ENCODE assay signal across 8 cellular contexts in the genomic region with DNA sequence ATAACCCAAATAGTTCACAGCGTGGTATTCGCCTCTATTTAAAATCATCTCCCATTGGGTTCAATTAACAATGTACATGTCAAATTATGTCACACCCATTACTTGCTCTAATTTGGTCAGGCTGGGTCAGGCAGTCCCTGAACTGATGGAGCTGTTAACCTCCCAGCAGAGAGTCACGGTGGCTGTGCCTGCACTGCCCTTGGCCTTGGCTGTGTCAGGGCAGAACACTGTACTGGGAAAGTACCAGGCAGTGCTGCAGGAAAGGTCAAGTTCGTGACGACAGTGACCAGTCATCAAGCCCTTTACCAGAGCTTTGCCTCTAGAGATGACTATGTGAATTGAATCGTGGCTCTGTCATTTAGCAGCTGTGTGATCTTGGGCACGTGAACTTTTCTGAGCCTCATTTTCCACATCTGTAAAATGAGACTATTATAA.
DNase-seq lines count a peak whose midpoint lies in the region; ATAC-seq, FAIRE-seq and TF ChIP-seq lines count a peak whose summit lies in the region.

No MANE protein-coding gene starts in this region.

- ATAC-seq in GM21360 (IDR thresholded peaks at IDR 0.05; ENCODE audit: unreplicated experiment) (peak; percentile 91), HG03520 (IDR thresholded peaks at IDR 0.05; ENCODE audit: unreplicated experiment) (peak; percentile 95)
- peak; percentile 98 for ATAC-seq in stimulated activated naive CD8-positive, alpha-beta T cell treated with anti-CD3 and anti-CD28 coated beads, Interleukin-15, Interleukin-2, amounts not matched to agents 100 U/mL and 50 U/mL, for 24 hours
- no peak for ATAC-seq in effector memory CD8-positive, alpha-beta T cell (replicated peaks)

- H3K9me3 Mint-ChIP-seq in dendritic cell treated with granulocyte-macrophage colony-stimulating factor and Interleukin-4, amounts not matched to agents 40 ng/mL and 50 ng/mL, for 4 days, result no peaks in the 10 kb centered on the region
- H3K9me3 Mint-ChIP-seq in effector memory CD8-positive, alpha-beta T cell, result no peaks in the 10 kb centered on the region

- no peak for FAIRE-seq in GM12891 (lab: Jason Lieb, UNC)

- intact Hi-C loops in dendritic cell treated with granulocyte-macrophage colony-stimulating factor and Interleukin-4, amounts not matched to agents 40 ng/mL and 50 ng/mL, for 4 days (cut with micrococcal nuclease), result no loop called here

- H3K27me3 Mint-ChIP-seq in dendritic cell treated with granulocyte-macrophage colony-stimulating factor and Interleukin-4, amounts not matched to agents 40 ng/mL and 50 ng/mL, for 4 days, result no peaks in the 10 kb centered on the region
- H3K27me3 Mint-ChIP-seq in effector memory CD8-positive, alpha-beta T cell, result no peaks in the 10 kb centered on the region

- peaks cover 42% of the 10 kb centered on the region for H3K4me1 Mint-ChIP-seq in dendritic cell treated with granulocyte-macrophage colony-stimulating factor and Interleukin-4, amounts not matched to agents 40 ng/mL and 50 ng/mL, for 4 days (ENCODE audit: low read depth)
- peaks cover 9 to 12% of the 10 kb centered on the region in 2 donors for H3K4me1 Mint-ChIP-seq in effector memory CD8-positive, alpha-beta T cell (ENCODE audit: low read depth in 2 of 2)

- TF ChIP-seq POLR2A in GM12891 (IDR thresholded peaks at IDR 0.05; ENCODE audit: low read depth, low read length), result peak; percentile 73; the same call in 1 of the 2 replicates

- no peak for DNase-seq in GM12891 (ENCODE audit: insufficient read length, low spot score)
- DNase-seq in stimulated activated naive CD8-positive, alpha-beta T cell treated with anti-CD3 and anti-CD28 coated beads, Interleukin-15, Interleukin-2, amounts not matched to agents 100 U/mL and 50 U/mL, for 24 hours, result peak; percentile 69
- no peak for DNase-seq in superior temporal gyrus (ENCODE audit: extremely low spot score)
- no peak for DNase-seq in HT-29 (ENCODE audit: low spot score)
- DNase-seq in effector memory CD8-positive, alpha-beta T cell, result no peak

- H3K36me3 Mint-ChIP-seq in dendritic cell treated with granulocyte-macrophage colony-stimulating factor and Interleukin-4, amounts not matched to agents 40 ng/mL and 50 ng/mL, for 4 days (ENCODE audit: low read depth), result no peaks in the 10 kb centered on the region
- H3K36me3 Mint-ChIP-seq in effector memory CD8-positive, alpha-beta T cell (ENCODE audit: insufficient read depth), result peaks cover 5% of the 10 kb centered on the region

- H3K4me3 Mint-ChIP-seq in dendritic cell treated with granulocyte-macrophage colony-stimulating factor and Interleukin-4, amounts not matched to agents 40 ng/mL and 50 ng/mL, for 4 days, result no peak overlapping the region
- no peak overlapping the region for H3K4me3 Mint-ChIP-seq in effector memory CD8-positive, alpha-beta T cell

- peak overlapping the region; percentile 16 for H3K27ac Mint-ChIP-seq in dendritic cell treated with granulocyte-macrophage colony-stimulating factor and Interleukin-4, amounts not matched to agents 40 ng/mL and 50 ng/mL, for 4 days
- H3K27ac Mint-ChIP-seq in effector memory CD8-positive, alpha-beta T cell, result no peak overlapping the region

TF ChIP-seq in GM12891, 5 proteins besides CTCF, POLR2A, EP300 and RAD21:
- TF ChIP-seq POLR2AphosphoS5 (IDR thresholded peaks at IDR 0.05; ENCODE audit: low read depth, low read length) (peak; percentile 70), TAF1 (IDR thresholded peaks at IDR 0.05; ENCODE audit: low read depth, low read length) (peak; percentile 70), SPI1 (IDR thresholded peaks at IDR 0.05; ENCODE audit: low read depth, low read length) (no peak), POU2F2 (IDR thresholded peaks at IDR 0.05; ENCODE audit: low read depth, low read length) (peak; percentile 24; the same call in 1 of the 2 replicates), PAX5 (IDR thresholded peaks at IDR 0.05; ENCODE audit: insufficient read depth, low read length, severe bottlenecking) (peak; percentile 10)
TF ChIP-seq in GM12891: peak in this region for 4.
